2 cellular contexts compared by ENCODE assay signal in the genomic region with DNA sequence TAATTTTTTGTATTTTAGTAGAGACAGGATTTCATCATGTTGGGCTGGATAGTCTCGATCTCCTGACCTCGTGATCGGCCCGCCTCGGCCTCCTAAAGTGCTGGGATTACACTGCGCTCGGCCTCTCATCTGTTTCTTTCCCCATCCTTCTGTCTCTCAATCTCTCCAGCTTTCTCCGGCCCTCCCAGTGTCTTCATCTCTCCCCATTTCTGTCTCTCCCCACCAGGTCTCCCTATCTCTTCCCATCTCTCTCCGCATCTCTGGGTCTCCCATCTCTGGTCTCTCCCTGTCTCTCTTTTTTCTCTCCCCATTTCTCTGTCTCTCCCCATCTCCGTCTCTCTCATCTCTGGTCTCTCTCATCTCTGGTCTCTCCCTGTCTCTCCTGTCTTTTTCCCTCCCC.
TF ChIP-seq lines count a peak whose summit lies in the region.

No MANE protein-coding gene starts in this region.

TF ChIP-seq in SK-N-SH, 30 proteins besides CTCF, POLR2A, EP300 and RAD21 (continued from another document):
- TF ChIP-seq, protein P1, sequence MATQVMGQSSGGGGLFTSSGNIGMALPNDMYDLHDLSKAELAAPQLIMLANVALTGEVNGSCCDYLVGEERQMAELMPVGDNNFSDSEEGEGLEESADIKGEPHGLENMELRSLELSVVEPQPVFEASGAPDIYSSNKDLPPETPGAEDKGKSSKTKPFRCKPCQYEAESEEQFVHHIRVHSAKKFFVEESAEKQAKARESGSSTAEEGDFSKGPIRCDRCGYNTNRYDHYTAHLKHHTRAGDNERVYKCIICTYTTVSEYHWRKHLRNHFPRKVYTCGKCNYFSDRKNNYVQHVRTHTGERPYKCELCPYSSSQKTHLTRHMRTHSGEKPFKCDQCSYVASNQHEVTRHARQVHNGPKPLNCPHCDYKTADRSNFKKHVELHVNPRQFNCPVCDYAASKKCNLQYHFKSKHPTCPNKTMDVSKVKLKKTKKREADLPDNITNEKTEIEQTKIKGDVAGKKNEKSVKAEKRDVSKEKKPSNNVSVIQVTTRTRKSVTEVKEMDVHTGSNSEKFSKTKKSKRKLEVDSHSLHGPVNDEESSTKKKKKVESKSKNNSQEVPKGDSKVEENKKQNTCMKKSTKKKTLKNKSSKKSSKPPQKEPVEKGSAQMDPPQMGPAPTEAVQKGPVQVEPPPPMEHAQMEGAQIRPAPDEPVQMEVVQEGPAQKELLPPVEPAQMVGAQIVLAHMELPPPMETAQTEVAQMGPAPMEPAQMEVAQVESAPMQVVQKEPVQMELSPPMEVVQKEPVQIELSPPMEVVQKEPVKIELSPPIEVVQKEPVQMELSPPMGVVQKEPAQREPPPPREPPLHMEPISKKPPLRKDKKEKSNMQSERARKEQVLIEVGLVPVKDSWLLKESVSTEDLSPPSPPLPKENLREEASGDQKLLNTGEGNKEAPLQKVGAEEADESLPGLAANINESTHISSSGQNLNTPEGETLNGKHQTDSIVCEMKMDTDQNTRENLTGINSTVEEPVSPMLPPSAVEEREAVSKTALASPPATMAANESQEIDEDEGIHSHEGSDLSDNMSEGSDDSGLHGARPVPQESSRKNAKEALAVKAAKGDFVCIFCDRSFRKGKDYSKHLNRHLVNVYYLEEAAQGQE (IDR thresholded peaks at IDR 0.05; ENCODE audit: low read depth, low read length) = no peak
- TF ChIP-seq TEAD4 (IDR thresholded peaks at IDR 0.05; ENCODE audit: borderline replicate concordance, insufficient read depth) (no peak), SMC3 (IDR thresholded peaks at IDR 0.05; ENCODE audit: low read depth, low read length) (no peak), MXI1 (IDR thresholded peaks at IDR 0.05; ENCODE audit: low read depth, low read length) (no peak), CHD2 (IDR thresholded peaks at IDR 0.05; ENCODE audit: low read length, partially characterized antibody) (no peak), USF1 (IDR thresholded peaks at IDR 0.05; ENCODE audit: borderline replicate concordance, low read depth) (no peak), RFX5 (IDR thresholded peaks at IDR 0.05; ENCODE audit: low read length) (no peak), NRF1 (IDR thresholded peaks at IDR 0.05; ENCODE audit: low read depth, low read length) (no peak), TAF1 (IDR thresholded peaks at IDR 0.05; ENCODE audit: borderline replicate concordance, low read depth, low read length) (no peak)

TF ChIP-seq in SK-N-SH treated with all-trans-retinoic acid at 6 μM for 48 hours, 23 proteins besides CTCF, POLR2A, EP300 and RAD21 (continued from another document):
- TF ChIP-seq POU6F1 (CRISPR knock-in tag; IDR thresholded peaks at IDR 0.05; ENCODE audit: borderline replicate concordance, low read depth) (no peak), ESRRG (CRISPR knock-in tag; IDR thresholded peaks at IDR 0.05) (no peak), PATZ1 (CRISPR knock-in tag; IDR thresholded peaks at IDR 0.05; ENCODE audit: borderline replicate concordance) (no peak), ZNF70 (CRISPR knock-in tag; IDR thresholded peaks at IDR 0.05) (no peak), ARNTL (CRISPR knock-in tag; IDR thresholded peaks at IDR 0.05; ENCODE audit: borderline replicate concordance, low read depth) (no peak)
